ENCODE assay signal across 12 cellular contexts in genomic region chr16:86512860-86513470, GRCh38. TPM values are rescaled to one million over a fixed set of nuclear protein-coding genes. Genes with fewer than 3 reads are reported as not detected.
DNase-seq lines count a peak whose midpoint lies in the region; ATAC-seq, FAIRE-seq and TF ChIP-seq lines count a peak whose summit lies in the region.
"Had no signal": no experiment of that assay in that cellular context is flagged by ENCODE, and none has a peak within 500 bp of the region (broad histone marks: within the 10 kb centered on the region; RNA-seq: fewer than 3 reads in every experiment).

No MANE protein-coding gene starts in this region.

- no peak overlapping the region for H2AFZ ChIP-seq in endothelial cell of umbilical vein (ENCODE audit: low read depth, low read length)

- no peaks in the 10 kb centered on the region for H3K79me2 ChIP-seq in endothelial cell of umbilical vein (ENCODE audit: control insufficient read depth, insufficient read depth, low read length)

- H3K27me3 ChIP-seq in endothelial cell of umbilical vein (ENCODE audit: control insufficient read depth in 2 of 2, insufficient read depth in 2 of 2, low read length in 2 of 2) = peaks cover 39 to 76% of the 10 kb centered on the region in 2 experiments
- no peaks in the 10 kb centered on the region for H3K27me3 ChIP-seq in vagina

- ATAC-seq in GM21825 (IDR thresholded peaks at IDR 0.05; ENCODE audit: unreplicated experiment) = no peak
- ATAC-seq: activated CD4-positive, alpha-beta T cell treated with anti-CD3 and anti-CD28 coated beads for 36 hours; naive thymus-derived CD4-positive, alpha-beta T cell had no signal

- DNase-seq in activated CD4-positive, alpha-beta T cell treated with anti-CD3 and anti-CD28 coated beads, Interleukin-2, amount 10 ng/mL, durations not matched to agents 24 days and 14 days = no peak
- DNase-seq in activated CD4-positive, alpha-beta T cell treated with anti-CD3 and anti-CD28 coated beads for 4 hours = no peak
- DNase-seq in endothelial cell of umbilical vein (ENCODE audit: low read depth, low spot score) (no peak), mesothelial cell of epicardium (ENCODE audit: low spot score in 2 of 2, unreplicated experiment in 2 of 2) (no peak), vagina (ENCODE audit: extremely low spot score in 2 of 2) (no peak), superior temporal gyrus (ENCODE audit: extremely low spot score) (no peak)
- DNase-seq in central memory CD4-positive, alpha-beta T cell = no peak
- DNase-seq: activated CD4-positive, alpha-beta T cell treated with anti-CD3 and anti-CD28 coated beads for 36 hours; naive thymus-derived CD4-positive, alpha-beta T cell; NCI-H2081; SW 1271 had no signal

- dilution Hi-C loops in endothelial cell of umbilical vein (cut with MboI; ENCODE audit: extremely low pct_ligation_motif_present, low sequenced_read_pairs) = loop anchor here (10.0 kb wide), 1 partner anchor 428 kb away; no protein-coding TSS in a partner anchor

- peaks cover 2% of the 10 kb centered on the region for H3K36me3 Mint-ChIP-seq in activated CD4-positive, alpha-beta T cell treated with anti-CD3 and anti-CD28 coated beads, Interleukin-2, amount 10 ng/mL, durations not matched to agents 24 days and 14 days (ENCODE audit: low read depth)
- no peaks in the 10 kb centered on the region for H3K36me3 Mint-ChIP-seq in mesothelial cell of epicardium

- no peaks in the 10 kb centered on the region for H3K9me3 Mint-ChIP-seq in activated CD4-positive, alpha-beta T cell treated with anti-CD3 and anti-CD28 coated beads, Interleukin-2, amount 10 ng/mL, durations not matched to agents 24 days and 14 days
- H3K9me3 Mint-ChIP-seq in mesothelial cell of epicardium = no peaks in the 10 kb centered on the region
- H3K9me3 Mint-ChIP-seq: naive thymus-derived CD4-positive, alpha-beta T cell had no signal

- TF ChIP-seq POLR2A in endothelial cell of umbilical vein (IDR thresholded peaks at IDR 0.05; ENCODE audit: low read depth, low read length) (no peak), vagina (IDR thresholded peaks at IDR 0.05) (no peak)

- BruUV-seq in endothelial cell of umbilical vein (replicated peaks; lab: Mats Ljungman, UMichigan) = no TSS peak

- no peak overlapping the region for H3K9ac ChIP-seq in endothelial cell of umbilical vein (replicated peaks; ENCODE audit: extremely low read depth, insufficient read depth, low read length)

- intact Hi-C loops in activated CD4-positive, alpha-beta T cell treated with anti-CD3 and anti-CD28 coated beads, Interleukin-2, amount 10 ng/mL, durations not matched to agents 24 days and 14 days (cut with micrococcal nuclease) = loop anchor here (5.0 kb wide), 1 partner anchor 226 kb away; no protein-coding TSS in a partner anchor
- intact Hi-C loops in endothelial cell of umbilical vein (cut with micrococcal nuclease) (no loop called here), vagina (cut with DNase I) (loop anchor here (5.0 kb wide), 1 partner anchor 171 kb away; no protein-coding TSS in a partner anchor)

- peaks cover 8% of the 10 kb centered on the region for H3K4me1 Mint-ChIP-seq in activated CD4-positive, alpha-beta T cell treated with anti-CD3 and anti-CD28 coated beads, Interleukin-2, amount 10 ng/mL, durations not matched to agents 24 days and 14 days
- H3K4me1 Mint-ChIP-seq in mesothelial cell of epicardium = peaks cover 11% of the 10 kb centered on the region

- peaks cover 59% of the 10 kb centered on the region for H3K27me3 Mint-ChIP-seq in activated CD4-positive, alpha-beta T cell treated with anti-CD3 and anti-CD28 coated beads, Interleukin-2, amount 10 ng/mL, durations not matched to agents 24 days and 14 days
- peaks cover 90% of the 10 kb centered on the region for H3K27me3 Mint-ChIP-seq in mesothelial cell of epicardium (ENCODE audit: low read depth)

- H3K4me3 ChIP-seq in endothelial cell of umbilical vein (replicated peaks in 1 of 3; ENCODE audit: insufficient read depth in 1 of 3, low read depth in 1 of 3, low read length in 3 of 3) (no peak overlapping the region), vagina (peak overlapping the region; percentile 66 to 80)

- CTCF ChIA-PET in endothelial cell of umbilical vein (lab: Charles Lee) = no interaction called here

- no peaks in the 10 kb centered on the region for H4K20me1 ChIP-seq in endothelial cell of umbilical vein (replicated peaks; ENCODE audit: control insufficient read depth, extremely low read depth, insufficient read depth, low read length)

- TF ChIP-seq CTCF in endothelial cell of umbilical vein (IDR thresholded peaks at IDR 0.05; ENCODE audit: extremely low read depth in 1 of 2, insufficient read depth in 1 of 2, low read depth in 1 of 2, low read length in 2 of 2) (no peak), mesothelial cell of epicardium (IDR thresholded peaks at IDR 0.05; ENCODE audit: unreplicated experiment) (no peak), vagina (IDR thresholded peaks at IDR 0.05) (no peak)

- no peaks in the 10 kb centered on the region for H3K9me1 ChIP-seq in endothelial cell of umbilical vein (replicated peaks; ENCODE audit: control insufficient read depth, extremely low read depth, insufficient read depth, low read length)

- FAIRE-seq in endothelial cell of umbilical vein (lab: Jason Lieb, UNC) = no peak

- peak overlapping the region; percentile 11 for H3K27ac Mint-ChIP-seq in activated CD4-positive, alpha-beta T cell treated with anti-CD3 and anti-CD28 coated beads, Interleukin-2, amount 10 ng/mL, durations not matched to agents 24 days and 14 days
- H3K27ac Mint-ChIP-seq in mesothelial cell of epicardium = no peak overlapping the region
- H3K27ac Mint-ChIP-seq: activated CD4-positive, alpha-beta T cell treated with anti-CD3 and anti-CD28 coated beads for 36 hours had no signal

- H3K9me3 ChIP-seq in endothelial cell of umbilical vein (replicated peaks; ENCODE audit: control insufficient read depth, insufficient read depth, low read length) = no peaks in the 10 kb centered on the region
- no peaks in the 10 kb centered on the region for H3K9me3 ChIP-seq in vagina

- H3K4me3 Mint-ChIP-seq in activated CD4-positive, alpha-beta T cell treated with anti-CD3 and anti-CD28 coated beads, Interleukin-2, amount 10 ng/mL, durations not matched to agents 24 days and 14 days = no peak overlapping the region
- peak overlapping the region; percentile 51 for H3K4me3 Mint-ChIP-seq in mesothelial cell of epicardium
- H3K4me3 Mint-ChIP-seq: activated CD4-positive, alpha-beta T cell treated with anti-CD3 and anti-CD28 coated beads for 36 hours had no signal

- POLR2A ChIA-PET in endothelial cell of umbilical vein (lab: Charles Lee) = no interaction called here

- H3K27ac ChIP-seq in endothelial cell of umbilical vein (ENCODE audit: insufficient read depth, low read depth, low read length) = no peak overlapping the region
- H3K27ac ChIP-seq in vagina = peak overlapping the region; percentile 94

- peaks cover 5% of the 10 kb centered on the region for H3K4me1 ChIP-seq in endothelial cell of umbilical vein (ENCODE audit: control insufficient read depth, extremely low read depth, insufficient read depth, low read length)
- peaks cover 45% of the 10 kb centered on the region for H3K4me1 ChIP-seq in vagina

- H3K4me2 ChIP-seq in endothelial cell of umbilical vein (ENCODE audit: insufficient read depth, low read length) = no peak overlapping the region

- no peaks in the 10 kb centered on the region for H3K36me3 ChIP-seq in endothelial cell of umbilical vein (ENCODE audit: control insufficient read depth in 2 of 2, extremely low read depth in 1 of 2, insufficient read depth in 2 of 2, low read length in 2 of 2)
- peaks cover 0 to 7% of the 10 kb centered on the region in 2 donors for H3K36me3 ChIP-seq in vagina

RNA-seq across cellular contexts. Expression of gene FOXF1, which starts 2.6 kb away (rescaled TPM):
- total RNA-seq in activated CD4-positive, alpha-beta T cell treated with anti-CD3 and anti-CD28 coated beads, Interleukin-2, amount 10 ng/mL, durations not matched to agents 24 days and 14 days = not detected in 2 replicates
- total RNA-seq in endothelial cell of umbilical vein = 1.1 and 2.2 TPM in 2 replicates
- polyA plus RNA-seq in endothelial cell of umbilical vein = 1.0 and 1.4 TPM in 2 replicates
- 0.97 and 1.2 TPM in 2 replicates for polyA plus RNA-seq in endothelial cell of umbilical vein (2011; cell fraction: cytosol; rRNA removed)
- polyA plus RNA-seq in endothelial cell of umbilical vein (2011; cell fraction: nucleus; rRNA removed) = 1.6 and 2.3 TPM in 2 replicates
- polyA plus RNA-seq in endothelial cell of umbilical vein (2012) = 0.34 and 0.79 TPM in 2 replicates
- polyA minus RNA-seq in endothelial cell of umbilical vein = 0.49 and 0.81 TPM in 2 replicates
- 3.5 TPM for polyA minus RNA-seq in endothelial cell of umbilical vein (2011; cell fraction: cytosol; rRNA and poly(A)+ RNA removed)
- polyA minus RNA-seq in endothelial cell of umbilical vein (2011; cell fraction: nucleus; rRNA and poly(A)+ RNA removed) = 1.0 and 1.5 TPM in 2 replicates
- total RNA-seq in mesothelial cell of epicardium = 1.9 to 2.6 TPM (median 1.9 TPM) in 3 replicates
- 26.0 TPM for total RNA-seq in vagina
- total RNA-seq: activated CD4-positive, alpha-beta T cell treated with anti-CD3 and anti-CD28 coated beads for 36 hours; naive thymus-derived CD4-positive, alpha-beta T cell had no signal
- polyA plus RNA-seq: naive thymus-derived CD4-positive, alpha-beta T cell had no signal

RNA-seq across cellular contexts. Expression of gene MTHFSD, which starts 42.1 kb away (rescaled TPM):
- total RNA-seq in activated CD4-positive, alpha-beta T cell treated with anti-CD3 and anti-CD28 coated beads, Interleukin-2, amount 10 ng/mL, durations not matched to agents 24 days and 14 days = 27.2 and 29.1 TPM in 2 replicates
- total RNA-seq in endothelial cell of umbilical vein (21.1 and 23.2 TPM in 2 replicates), mesothelial cell of epicardium (21.0 to 27.4 TPM (median 23.1 TPM) in 3 replicates), vagina (20.4 TPM)
- 16.7 and 17.8 TPM in 2 replicates for polyA plus RNA-seq in endothelial cell of umbilical vein
- polyA plus RNA-seq in endothelial cell of umbilical vein (2011; cell fraction: cytosol; rRNA removed) = 6.9 and 9.6 TPM in 2 replicates
- polyA plus RNA-seq in endothelial cell of umbilical vein (2011; cell fraction: nucleus; rRNA removed) = 67.5 and 76.2 TPM in 2 replicates
- 17.6 and 21.9 TPM in 2 replicates for polyA plus RNA-seq in endothelial cell of umbilical vein (2012)
- 20.2 and 21.4 TPM in 2 replicates for polyA minus RNA-seq in endothelial cell of umbilical vein
- polyA minus RNA-seq in endothelial cell of umbilical vein (2011; cell fraction: cytosol; rRNA and poly(A)+ RNA removed) = 7.2 TPM
- polyA minus RNA-seq in endothelial cell of umbilical vein (2011; cell fraction: nucleus; rRNA and poly(A)+ RNA removed) = 27.4 and 36.6 TPM in 2 replicates

RNA-seq across cellular contexts. Expression of gene FOXC2, which starts 53.7 kb away (rescaled TPM):
- total RNA-seq in activated CD4-positive, alpha-beta T cell treated with anti-CD3 and anti-CD28 coated beads, Interleukin-2, amount 10 ng/mL, durations not matched to agents 24 days and 14 days = not detected in 2 replicates
- total RNA-seq in endothelial cell of umbilical vein (44.0 and 47.0 TPM in 2 replicates), mesothelial cell of epicardium (10.4 to 12.3 TPM (median 11.7 TPM) in 3 replicates), vagina (2.7 TPM)
- polyA plus RNA-seq in endothelial cell of umbilical vein = 7.2 and 7.7 TPM in 2 replicates
- 7.2 and 7.9 TPM in 2 replicates for polyA plus RNA-seq in endothelial cell of umbilical vein (2011; cell fraction: cytosol; rRNA removed)
- 8.5 and 9.7 TPM in 2 replicates for polyA plus RNA-seq in endothelial cell of umbilical vein (2011; cell fraction: nucleus; rRNA removed)
- 54.1 and 60.0 TPM in 2 replicates for polyA plus RNA-seq in endothelial cell of umbilical vein (2012)
- polyA minus RNA-seq in endothelial cell of umbilical vein = 3.8 and 6.0 TPM in 2 replicates
- polyA minus RNA-seq in endothelial cell of umbilical vein (2011; cell fraction: cytosol; rRNA and poly(A)+ RNA removed) = 3.3 TPM
- polyA minus RNA-seq in endothelial cell of umbilical vein (2011; cell fraction: nucleus; rRNA and poly(A)+ RNA removed) = 9.2 and 14.3 TPM in 2 replicates
- total RNA-seq: activated CD4-positive, alpha-beta T cell treated with anti-CD3 and anti-CD28 coated beads for 36 hours; naive thymus-derived CD4-positive, alpha-beta T cell had no signal
- polyA plus RNA-seq: naive thymus-derived CD4-positive, alpha-beta T cell had no signal

Comparison
In these comparisons a context has a peak if more than half of its experiments do, and no peak if none do; other contexts are left out.
1. H3K4me3 ChIP-seq: peak in vagina (2 of 2); none in endothelial cell of umbilical vein (0 of 3).